In the genomic region with DNA sequence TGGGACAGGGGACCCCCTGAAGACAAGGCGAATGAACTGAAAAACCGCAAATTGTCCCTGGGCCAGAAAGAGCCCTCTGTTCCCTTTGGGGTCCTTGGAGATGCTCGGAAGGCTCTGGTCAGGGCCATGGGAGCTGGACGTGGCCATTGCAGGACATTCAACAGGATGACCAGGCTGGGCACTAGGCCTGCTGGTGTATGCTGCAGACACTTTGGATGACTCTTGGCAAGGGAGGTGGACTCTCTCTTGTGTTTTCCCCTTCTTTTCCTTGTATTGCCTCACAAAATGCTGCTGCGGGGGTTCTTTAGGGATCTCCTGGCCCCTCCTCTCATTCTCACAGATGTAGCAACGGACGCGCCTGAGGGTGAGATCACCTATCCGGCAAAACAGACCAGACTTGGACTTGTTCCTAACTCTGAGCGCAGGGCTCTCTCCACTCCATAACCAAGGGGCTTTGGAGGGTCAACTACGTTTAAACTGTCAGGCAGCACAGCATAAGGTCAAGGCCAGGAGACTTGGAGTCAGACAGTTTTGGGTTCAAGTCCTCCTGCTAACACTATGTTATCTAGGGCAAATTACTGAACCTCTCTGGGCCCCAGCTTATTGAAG, we compare ENCODE assay signal across 16 cellular contexts.
"Had no signal": no experiment of that assay in that cellular context is flagged by ENCODE, and none has a peak within 500 bp of the region (broad histone marks: within the 10 kb centered on the region; RNA-seq: fewer than 3 reads in every experiment).

No MANE protein-coding gene starts in this region.

- DNase-seq: effector CD8-positive, alpha-beta T cell; endodermal cell; foreskin keratinocyte; heart right ventricle; hippocampal formation; left cardiac atrium; left ventricle myocardium superior; lower lobe of right lung; natural killer cell; right lobe of liver; small intestine; stimulated activated CD4-positive, alpha-beta T cell treated with anti-CD3 and anti-CD28 coated beads, Interleukin-15, amount 100 ng/mL, for 24 hours; stimulated activated CD4-positive, alpha-beta T cell treated with anti-CD3 and anti-CD28 coated beads, Interleukin-2, amount 100 ng/mL, for 48 hours; stimulated activated naive B cell treated with anti-CD40 and anti-IgM and Interleukin-4, amounts not matched to agents 10 μg/mL and 1 μg/mL and 100 μg/mL, for 72 hours; upper lobe of right lung; uterus had no signal
